Comparison of ENCODE assay signal across 19 cellular contexts in the genomic region with DNA sequence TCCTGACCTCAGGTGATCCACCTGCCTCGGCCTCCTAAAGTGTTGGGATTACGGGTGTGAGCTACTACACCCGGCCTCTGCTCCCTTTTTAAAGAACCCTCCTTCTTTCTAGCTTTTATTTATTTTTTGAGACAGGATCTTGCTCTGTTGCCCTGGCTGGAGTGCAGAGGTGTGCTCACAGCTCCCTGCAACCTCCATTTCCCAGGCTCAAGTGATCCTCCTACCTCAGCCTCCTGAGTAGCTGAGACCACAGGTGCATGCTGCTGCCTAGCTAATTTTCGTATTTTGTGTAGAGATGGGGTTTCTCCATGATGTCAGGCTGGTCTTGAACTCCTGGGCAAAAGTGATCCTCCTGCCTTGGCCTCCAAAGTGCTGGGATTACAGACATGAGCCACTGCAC.
"Had no signal": no experiment of that assay in that cellular context is flagged by ENCODE, and none has a peak within 500 bp of the region (broad histone marks: within the 10 kb centered on the region; RNA-seq: fewer than 3 reads in every experiment).

No MANE protein-coding gene starts in this region.

- H3K4me3 ChIP-seq: heart right ventricle, prostate gland, testis, upper lobe of right lung had no signal

- H3K27ac Mint-ChIP-seq: activated CD8-positive, alpha-beta T cell treated with anti-CD3 and anti-CD28 coated beads for 36 hours; natural killer cell treated with Interleukin-12 subunit alpha and Interleukin-12 subunit beta and Interleukin-15 and Interleukin-18, amount 100 ng/mL, for 72 hours; stimulated activated naive CD8-positive, alpha-beta T cell treated with anti-CD3 and anti-CD28 coated beads, Interleukin-15, Interleukin-2, amounts not matched to agents 100 ng/mL and 50 ng/mL, for 24 hours had no signal

- H3K4me1 ChIP-seq: prostate gland, testis, upper lobe of right lung had no signal

- H3K27ac ChIP-seq: heart right ventricle, prostate gland, testis, upper lobe of right lung had no signal

- ATAC-seq: activated CD8-positive, alpha-beta T cell treated with anti-CD3 and anti-CD28 coated beads for 36 hours; activated T-cell treated with anti-CD3 and anti-CD28 coated beads, Interleukin-2, amount 50 U/mL, for 72 hours; heart right ventricle; left colon; natural killer cell treated with Interleukin-12 subunit alpha and Interleukin-12 subunit beta and Interleukin-15 and Interleukin-18, amount 100 ng/mL, for 72 hours; right cardiac atrium; upper lobe of right lung had no signal

- H3K36me3 Mint-ChIP-seq: natural killer cell treated with Interleukin-12 subunit alpha and Interleukin-12 subunit beta and Interleukin-15 and Interleukin-18, amount 100 ng/mL, for 72 hours had no signal

- FAIRE-seq: frontal cortex, small intestine had no signal

- H3K27me3 Mint-ChIP-seq: activated CD8-positive, alpha-beta T cell treated with anti-CD3 and anti-CD28 coated beads for 36 hours; natural killer cell treated with Interleukin-12 subunit alpha and Interleukin-12 subunit beta and Interleukin-15 and Interleukin-18, amount 100 ng/mL, for 72 hours; stimulated activated naive CD8-positive, alpha-beta T cell treated with anti-CD3 and anti-CD28 coated beads, Interleukin-15, Interleukin-2, amounts not matched to agents 100 ng/mL and 50 ng/mL, for 24 hours had no signal

- H3K4me3 Mint-ChIP-seq: activated CD8-positive, alpha-beta T cell treated with anti-CD3 and anti-CD28 coated beads for 36 hours; activated T-cell treated with anti-CD3 and anti-CD28 coated beads, Interleukin-2, amount 50 U/mL, for 72 hours; natural killer cell treated with Interleukin-12 subunit alpha and Interleukin-12 subunit beta and Interleukin-15 and Interleukin-18, amount 100 ng/mL, for 72 hours; stimulated activated naive CD8-positive, alpha-beta T cell treated with anti-CD3 and anti-CD28 coated beads, Interleukin-15, Interleukin-2, amounts not matched to agents 100 ng/mL and 50 ng/mL, for 24 hours had no signal

- DNase-seq: activated CD4-positive, alpha-beta T cell treated with anti-CD3 and anti-CD28 coated beads for 48 hours; activated CD8-positive, alpha-beta T cell treated with anti-CD3 and anti-CD28 coated beads for 36 hours; activated naive CD4-positive, alpha-beta T cell; activated T-cell treated with anti-CD3 and anti-CD28 coated beads, Interleukin-2, amount 50 U/mL, for 72 hours; dermis blood vessel endothelial cell; heart right ventricle; nucleus accumbens; right cardiac atrium; small intestine; stimulated activated CD4-positive, alpha-beta T cell treated with anti-CD3 and anti-CD28 coated beads, Interleukin-4, amount 100 ng/mL, for 4 hours; stimulated activated CD8-positive, alpha-beta memory T cell treated with anti-CD3 and anti-CD28 coated beads, Interleukin-4, amount 100 ng/mL, for 48 hours; T-helper 2 cell; testis had no signal

- H3K9me3 Mint-ChIP-seq: activated CD8-positive, alpha-beta T cell treated with anti-CD3 and anti-CD28 coated beads for 36 hours; activated T-cell treated with anti-CD3 and anti-CD28 coated beads, Interleukin-2, amount 50 U/mL, for 72 hours; natural killer cell treated with Interleukin-12 subunit alpha and Interleukin-12 subunit beta and Interleukin-15 and Interleukin-18, amount 100 ng/mL, for 72 hours; stimulated activated naive CD8-positive, alpha-beta T cell treated with anti-CD3 and anti-CD28 coated beads, Interleukin-15, Interleukin-2, amounts not matched to agents 100 ng/mL and 50 ng/mL, for 24 hours had no signal

- H3K9me3 ChIP-seq: prostate gland, testis, upper lobe of right lung had no signal

- H3K27me3 ChIP-seq: testis, upper lobe of right lung had no signal
